In genomic region chr6:125598422-125598821, GRCh38 we compare ENCODE assay signal across 1 cellular context.
TF ChIP-seq lines count a peak whose summit lies in the region.

No MANE protein-coding gene starts in this region.

TF ChIP-seq in K562, 482 proteins besides CTCF, POLR2A, EP300 and RAD21 (continued from another document):
- TF ChIP-seq, protein P1, sequence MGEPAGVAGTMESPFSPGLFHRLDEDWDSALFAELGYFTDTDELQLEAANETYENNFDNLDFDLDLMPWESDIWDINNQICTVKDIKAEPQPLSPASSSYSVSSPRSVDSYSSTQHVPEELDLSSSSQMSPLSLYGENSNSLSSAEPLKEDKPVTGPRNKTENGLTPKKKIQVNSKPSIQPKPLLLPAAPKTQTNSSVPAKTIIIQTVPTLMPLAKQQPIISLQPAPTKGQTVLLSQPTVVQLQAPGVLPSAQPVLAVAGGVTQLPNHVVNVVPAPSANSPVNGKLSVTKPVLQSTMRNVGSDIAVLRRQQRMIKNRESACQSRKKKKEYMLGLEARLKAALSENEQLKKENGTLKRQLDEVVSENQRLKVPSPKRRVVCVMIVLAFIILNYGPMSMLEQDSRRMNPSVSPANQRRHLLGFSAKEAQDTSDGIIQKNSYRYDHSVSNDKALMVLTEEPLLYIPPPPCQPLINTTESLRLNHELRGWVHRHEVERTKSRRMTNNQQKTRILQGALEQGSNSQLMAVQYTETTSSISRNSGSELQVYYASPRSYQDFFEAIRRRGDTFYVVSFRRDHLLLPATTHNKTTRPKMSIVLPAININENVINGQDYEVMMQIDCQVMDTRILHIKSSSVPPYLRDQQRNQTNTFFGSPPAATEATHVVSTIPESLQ (CRISPR knock-in tag; IDR thresholded peaks at IDR 0.05), result no peak
- TF ChIP-seq ZBTB8A (IDR thresholded peaks at IDR 0.05; ENCODE audit: partially characterized antibody) (no peak), NRF1 (conservative IDR thresholded peaks at IDR 0.05 in 1 of 2, IDR thresholded peaks at IDR 0.05 in 1 of 2) (no peak), NCOA1 (IDR thresholded peaks at IDR 0.05; ENCODE audit: low read depth) (0 out of 2 replicates have a peak, but pooled peaks have one; percentile 43), ZNF589 (CRISPR knock-in tag; IDR thresholded peaks at IDR 0.05; ENCODE audit: low read depth) (no peak; the same call in 1 of the 2 replicates), ILK (tag; IDR thresholded peaks at IDR 0.05; ENCODE audit: borderline replicate concordance, low read depth) (no peak), YY1 (IDR thresholded peaks at IDR 0.05; ENCODE audit: borderline replicate concordance in 1 of 3, control insufficient read depth in 1 of 3, extremely low read depth in 1 of 3, insufficient read depth in 3 of 3, insufficient read length in 1 of 3, insufficient replicate concordance in 2 of 3, low read depth in 1 of 3, low read length in 2 of 3) (peak in 1 of 3 experiments; percentile 47), CEBPZ (IDR thresholded peaks at IDR 0.05; ENCODE audit: borderline replicate concordance, low read depth, low read length) (no peak), CC2D1A (IDR thresholded peaks at IDR 0.05) (no peak), KLF6 (CRISPR knock-in tag; IDR thresholded peaks at IDR 0.05; ENCODE audit: borderline replicate concordance) (no peak), BACH1 (tag; IDR thresholded peaks at IDR 0.05) (peak; percentile 35; the same call in 1 of the 2 replicates), ZBTB34 (CRISPR knock-in tag; IDR thresholded peaks at IDR 0.05) (no peak), CREM (IDR thresholded peaks at IDR 0.05; ENCODE audit: low read depth) (peak; percentile 90), VEZF1 (CRISPR knock-in tag; IDR thresholded peaks at IDR 0.05) (no peak), CEBPG (CRISPR knock-in tag; IDR thresholded peaks at IDR 0.05) (peak; percentile 50), CEBPG (tag; conservative IDR thresholded peaks at IDR 0.05 in 1 of 2, IDR thresholded peaks at IDR 0.05 in 1 of 2) (peak; percentile 89 to 93), CTBP1 (IDR thresholded peaks at IDR 0.05; ENCODE audit: borderline replicate concordance) (peak; percentile 21; the same call in 1 of the 2 replicates), HDAC6 (IDR thresholded peaks at IDR 0.05; ENCODE audit: low read depth, low read length) (no peak), ZNF408 (CRISPR knock-in tag; IDR thresholded peaks at IDR 0.05; ENCODE audit: low read depth) (no peak), NFE2L1 (tag; IDR thresholded peaks at IDR 0.05; ENCODE audit: borderline replicate concordance, low read depth) (no peak)
- TF ChIP-seq, protein P2, sequence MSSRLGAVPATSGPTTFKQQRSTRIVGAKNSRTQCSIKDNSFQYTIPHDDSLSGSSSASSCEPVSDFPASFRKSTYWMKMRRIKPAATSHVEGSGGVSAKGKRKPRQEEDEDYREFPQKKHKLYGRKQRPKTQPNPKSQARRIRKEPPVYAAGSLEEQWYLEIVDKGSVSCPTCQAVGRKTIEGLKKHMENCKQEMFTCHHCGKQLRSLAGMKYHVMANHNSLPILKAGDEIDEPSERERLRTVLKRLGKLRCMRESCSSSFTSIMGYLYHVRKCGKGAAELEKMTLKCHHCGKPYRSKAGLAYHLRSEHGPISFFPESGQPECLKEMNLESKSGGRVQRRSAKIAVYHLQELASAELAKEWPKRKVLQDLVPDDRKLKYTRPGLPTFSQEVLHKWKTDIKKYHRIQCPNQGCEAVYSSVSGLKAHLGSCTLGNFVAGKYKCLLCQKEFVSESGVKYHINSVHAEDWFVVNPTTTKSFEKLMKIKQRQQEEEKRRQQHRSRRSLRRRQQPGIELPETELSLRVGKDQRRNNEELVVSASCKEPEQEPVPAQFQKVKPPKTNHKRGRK (tag; IDR thresholded peaks at IDR 0.05), result no peak
- TF ChIP-seq, protein P3, sequence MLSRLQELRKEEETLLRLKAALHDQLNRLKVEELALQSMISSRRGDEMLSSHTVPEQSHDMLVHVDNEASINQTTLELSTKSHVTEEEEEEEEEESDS (CRISPR knock-in tag; IDR thresholded peaks at IDR 0.05), result no peak
- TF ChIP-seq, protein P4, sequence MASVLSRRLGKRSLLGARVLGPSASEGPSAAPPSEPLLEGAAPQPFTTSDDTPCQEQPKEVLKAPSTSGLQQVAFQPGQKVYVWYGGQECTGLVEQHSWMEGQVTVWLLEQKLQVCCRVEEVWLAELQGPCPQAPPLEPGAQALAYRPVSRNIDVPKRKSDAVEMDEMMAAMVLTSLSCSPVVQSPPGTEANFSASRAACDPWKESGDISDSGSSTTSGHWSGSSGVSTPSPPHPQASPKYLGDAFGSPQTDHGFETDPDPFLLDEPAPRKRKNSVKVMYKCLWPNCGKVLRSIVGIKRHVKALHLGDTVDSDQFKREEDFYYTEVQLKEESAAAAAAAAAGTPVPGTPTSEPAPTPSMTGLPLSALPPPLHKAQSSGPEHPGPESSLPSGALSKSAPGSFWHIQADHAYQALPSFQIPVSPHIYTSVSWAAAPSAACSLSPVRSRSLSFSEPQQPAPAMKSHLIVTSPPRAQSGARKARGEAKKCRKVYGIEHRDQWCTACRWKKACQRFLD (CRISPR knock-in tag; IDR thresholded peaks at IDR 0.05), result peak; percentile 17; the same call in 1 of the 2 replicates
- TF ChIP-seq, protein P5, sequence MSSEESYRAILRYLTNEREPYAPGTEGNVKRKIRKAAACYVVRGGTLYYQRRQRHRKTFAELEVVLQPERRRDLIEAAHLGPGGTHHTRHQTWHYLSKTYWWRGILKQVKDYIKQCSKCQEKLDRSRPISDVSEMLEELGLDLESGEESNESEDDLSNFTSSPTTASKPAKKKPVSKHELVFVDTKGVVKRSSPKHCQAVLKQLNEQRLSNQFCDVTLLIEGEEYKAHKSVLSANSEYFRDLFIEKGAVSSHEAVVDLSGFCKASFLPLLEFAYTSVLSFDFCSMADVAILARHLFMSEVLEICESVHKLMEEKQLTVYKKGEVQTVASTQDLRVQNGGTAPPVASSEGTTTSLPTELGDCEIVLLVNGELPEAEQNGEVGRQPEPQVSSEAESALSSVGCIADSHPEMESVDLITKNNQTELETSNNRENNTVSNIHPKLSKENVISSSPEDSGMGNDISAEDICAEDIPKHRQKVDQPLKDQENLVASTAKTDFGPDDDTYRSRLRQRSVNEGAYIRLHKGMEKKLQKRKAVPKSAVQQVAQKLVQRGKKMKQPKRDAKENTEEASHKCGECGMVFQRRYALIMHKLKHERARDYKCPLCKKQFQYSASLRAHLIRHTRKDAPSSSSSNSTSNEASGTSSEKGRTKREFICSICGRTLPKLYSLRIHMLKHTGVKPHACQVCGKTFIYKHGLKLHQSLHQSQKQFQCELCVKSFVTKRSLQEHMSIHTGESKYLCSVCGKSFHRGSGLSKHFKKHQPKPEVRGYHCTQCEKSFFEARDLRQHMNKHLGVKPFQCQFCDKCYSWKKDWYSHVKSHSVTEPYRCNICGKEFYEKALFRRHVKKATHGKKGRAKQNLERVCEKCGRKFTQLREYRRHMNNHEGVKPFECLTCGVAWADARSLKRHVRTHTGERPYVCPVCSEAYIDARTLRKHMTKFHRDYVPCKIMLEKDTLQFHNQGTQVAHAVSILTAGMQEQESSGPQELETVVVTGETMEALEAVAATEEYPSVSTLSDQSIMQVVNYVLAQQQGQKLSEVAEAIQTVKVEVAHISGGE (CRISPR knock-in tag; IDR thresholded peaks at IDR 0.05), result 0 out of 6 replicates have a peak, but pooled peaks of 1 of the 3 experiments have one; percentile 34
